ENCODE assay signal across 12 cellular contexts in the genomic region with DNA sequence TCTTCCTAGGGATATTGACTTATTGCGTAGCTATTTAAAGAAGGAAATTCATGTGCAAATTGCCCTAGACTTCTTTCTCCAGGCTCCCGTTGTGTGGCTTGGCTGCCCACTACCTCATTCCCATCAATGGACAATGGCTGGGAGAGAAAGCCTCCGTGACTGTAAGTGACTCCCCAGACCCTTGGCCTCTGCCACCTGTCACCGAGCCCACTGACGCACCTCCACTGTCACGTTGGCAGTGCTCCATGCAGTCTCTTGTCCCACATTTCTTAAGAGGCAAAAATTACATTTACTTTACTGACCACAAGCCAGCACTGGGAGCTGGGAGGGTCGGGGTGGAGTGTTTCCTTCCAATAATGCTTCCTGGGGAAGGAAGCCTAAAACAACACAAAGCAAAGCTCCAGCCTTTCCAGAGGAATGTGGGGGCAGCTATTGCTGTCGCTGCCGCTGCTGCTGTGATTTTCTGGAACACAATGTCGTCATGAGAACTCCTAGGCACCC.
A peak's percentile ranks its signal among the peaks of the same experiment; 100 is the strongest.
DNase-seq lines count a peak whose midpoint lies in the region; ATAC-seq and TF ChIP-seq lines count a peak whose summit lies in the region.
"Had no signal": no experiment of that assay in that cellular context is flagged by ENCODE, and none has a peak within 500 bp of the region (broad histone marks: within the 10 kb centered on the region; RNA-seq: fewer than 3 reads in every experiment).

No MANE protein-coding gene starts in this region.

- peaks cover 9% of the 10 kb centered on the region for H3K9me3 Mint-ChIP-seq in Calu3 (ENCODE audit: low read depth, unreplicated experiment)

- H3K4me3 ChIP-seq in astrocyte of the spinal cord (ENCODE audit: low read depth, low read length) (no peak overlapping the region), heart left ventricle (peak overlapping the region in 3 of 12 donors; percentile 14 to 33 (median 20)), parathyroid adenoma (ENCODE audit: low read depth, low read length) (no peak overlapping the region)
- H3K4me3 ChIP-seq: mucosa of descending colon had no signal

- no peak overlapping the region for H3K4me2 ChIP-seq in parathyroid adenoma (ENCODE audit: low read length)

- DNase-seq in Calu3 (no peak), astrocyte of the spinal cord (ENCODE audit: low read depth, low spot score) (peak; percentile 92), heart left ventricle (peak; percentile 82 to 89 (median 86)), NCI-H2196 treated with DMSO at 0.1 percent for 48 hours (lab: John Stamatoyannopoulos, UW; ENCODE audit: unreplicated experiment) (no peak)
- no peak for DNase-seq in stimulated activated naive CD4-positive, alpha-beta T cell (lab: John Stamatoyannopoulos, UW)
- DNase-seq in effector CD4-positive, alpha-beta T cell, result no peak
- DNase-seq: KBM-7, mucosa of descending colon, NCI-H748 treated with DMSO at 0.1 percent for 48 hours had no signal

- H3K4me1 Mint-ChIP-seq in Calu3 (ENCODE audit: low read depth, unreplicated experiment), result peaks cover 54% of the 10 kb centered on the region

- H3K4me3 Mint-ChIP-seq in Calu3 (ENCODE audit: low read depth, unreplicated experiment), result no peak overlapping the region
- H3K4me3 Mint-ChIP-seq: T-helper 1 cell treated with Interleukin-12 subunit alpha and Interleukin-12 subunit beta and Interleukin-4 antibody, amounts not matched to agents 30 μg/mL and 1 μg/mL, for 36 hours had no signal

- H3K4me1 ChIP-seq in heart left ventricle (peaks cover 0 to 53% (median 38%) of the 10 kb centered on the region in 12 donors), parathyroid adenoma (no peaks in the 10 kb centered on the region)

- H3K9me3 ChIP-seq in heart left ventricle, result no peaks in the 10 kb centered on the region
- no peaks in the 10 kb centered on the region for H3K9me3 ChIP-seq in parathyroid adenoma (ENCODE audit: control insufficient read depth, low read length)
- H3K9me3 ChIP-seq: mucosa of descending colon had no signal

- no TSS peak for BruUV-seq in Calu3 (replicated peaks; lab: Mats Ljungman, UMichigan)

- H3K36me3 ChIP-seq in heart left ventricle, result no peaks in the 10 kb centered on the region
- no peaks in the 10 kb centered on the region for H3K36me3 ChIP-seq in parathyroid adenoma (ENCODE audit: control insufficient read depth, insufficient read depth, low read length)

- TF ChIP-seq POLR2A in heart left ventricle (IDR thresholded peaks at IDR 0.05), result no peak

- H3K9ac ChIP-seq in parathyroid adenoma, result no peak overlapping the region

- WGBS in heart left ventricle, 4 donors, result 26 to 43% (median 33%) methylated on average over 10 of the region's 10 CpGs

- H3K27ac ChIP-seq in heart left ventricle (peak overlapping the region in 11 of 12 donors; percentile 53 to 93 (median 80)), parathyroid adenoma (peak overlapping the region; percentile 71)

- peak; percentile 91 to 94 (median 92) for ATAC-seq in heart left ventricle
- no peak for ATAC-seq in HG03565 (IDR thresholded peaks at IDR 0.05; ENCODE audit: unreplicated experiment)
- ATAC-seq: mucosa of descending colon had no signal

- no peak overlapping the region for H2AFZ ChIP-seq in parathyroid adenoma

- peaks cover 15% of the 10 kb centered on the region for H3K36me3 Mint-ChIP-seq in Calu3 (ENCODE audit: insufficient read depth, unreplicated experiment)

- H3K79me2 ChIP-seq in parathyroid adenoma, result no peaks in the 10 kb centered on the region

- H3K27me3 Mint-ChIP-seq in Calu3 (ENCODE audit: unreplicated experiment), result no peaks in the 10 kb centered on the region

- no peak for TF ChIP-seq CTCF in Calu3 (IDR thresholded peaks at IDR 0.05; ENCODE audit: unreplicated experiment)
- TF ChIP-seq CTCF in astrocyte of the spinal cord (IDR thresholded peaks at IDR 0.05; ENCODE audit: low read depth, low read length), result no peak
- no peak for TF ChIP-seq CTCF in heart left ventricle (IDR thresholded peaks at IDR 0.05)
- TF ChIP-seq CTCF in parathyroid adenoma (IDR thresholded peaks at IDR 0.05), result no peak

- H3K27me3 ChIP-seq in heart left ventricle (no peaks in the 10 kb centered on the region), parathyroid adenoma (ENCODE audit: control insufficient read depth, insufficient read depth, low read length) (no peaks in the 10 kb centered on the region)

- in situ Hi-C loops in astrocyte of the spinal cord (cut with HindIII; ENCODE audit: low sequenced_read_pairs), result no loop called here

- CTCF ChIA-PET in Calu3 (lab: Charles Lee), result interaction anchor here (0.7 to 6.7 kb wide), 2 partner anchors 62 to 138 kb away, joined by 4 to 60 read pairs; a partner anchor contains a TSS

- H3K27ac Mint-ChIP-seq in Calu3 (ENCODE audit: unreplicated experiment), result peak overlapping the region; percentile 93
- H3K27ac Mint-ChIP-seq: T-helper 1 cell treated with Interleukin-12 subunit alpha and Interleukin-12 subunit beta and Interleukin-4 antibody, amounts not matched to agents 30 μg/mL and 1 μg/mL, for 36 hours had no signal

- intact Hi-C loops in Calu3 (cut with micrococcal nuclease; ENCODE audit: unreplicated experiment) (loop anchor here (5.0 kb wide), 1 partner anchor 58 kb away; no protein-coding TSS in a partner anchor), heart left ventricle (cut with DNase I) (loop anchor here in 3 of 10 donors (2.0 to 10.0 kb wide), 3 partner anchors 27 to 138 kb away; a partner anchor contains a TSS)

Comparison
In these comparisons a context has a peak if more than half of its experiments do, and no peak if none do; other contexts are left out.
1. DNase-seq: peak in astrocyte of the spinal cord (single experiment) and heart left ventricle (5 of 5); none in Calu3 (single experiment), NCI-H2196 treated with DMSO at 0.1 percent for 48 hours (single experiment), stimulated activated naive CD4-positive, alpha-beta T cell (0 of 6) and effector CD4-positive, alpha-beta T cell (single experiment).